In genomic region chr11:133811850-133812685, GRCh38 we compare ENCODE assay signal across 1 cellular context.
TF ChIP-seq lines count a peak whose summit lies in the region.

No MANE protein-coding gene starts in this region.

TF ChIP-seq in GM23338, 12 proteins besides CTCF, POLR2A, EP300 and RAD21 (continued from another document):
- TF ChIP-seq ZNF462 (CRISPR knock-in tag; IDR thresholded peaks at IDR 0.05) (no peak), EZH2phosphoT487 (IDR thresholded peaks at IDR 0.05; ENCODE audit: unreplicated experiment) (no peak), STAT1 (IDR thresholded peaks at IDR 0.05; ENCODE audit: unreplicated experiment) (no peak), NANOG (IDR thresholded peaks at IDR 0.05; ENCODE audit: borderline replicate concordance) (no peak)
